Comparison of ENCODE assay signal across 8 cellular contexts in genomic region chr9:63817622-63818518, GRCh38.
DNase-seq lines count a peak whose midpoint lies in the region; ATAC-seq and TF ChIP-seq lines count a peak whose summit lies in the region.

No MANE protein-coding gene starts in this region.

- no peak for TF ChIP-seq CTCF in colonic mucosa (IDR thresholded peaks at IDR 0.05)

- H3K9ac ChIP-seq in colonic mucosa (ENCODE audit: low read depth in 2 of 2, low read length in 2 of 2), result peak overlapping the region in 1 of 2 donors; percentile 6

- no peak overlapping the region for H3K27ac ChIP-seq in colonic mucosa

- DNase-seq in T-helper 22 cell (ENCODE audit: low read depth) (peak; percentile 49), colonic mucosa (peak; percentile 56), medulla oblongata (ENCODE audit: extremely low spot score) (peak; percentile 66), KG1 (lab: John Stamatoyannopoulos, UW) (no peak), COLO668 (lab: John Stamatoyannopoulos, UW; ENCODE audit: unreplicated experiment) (no peak)
- DNase-seq in stimulated activated CD8-positive, alpha-beta memory T cell treated with anti-CD3 and anti-CD28 coated beads, Interleukin-15, amount 100 ng/mL, for 1 hour (ENCODE audit: low read depth), result peak; percentile 31

- no peaks in the 10 kb centered on the region for H3K27me3 ChIP-seq in colonic mucosa

- no peaks in the 10 kb centered on the region for H3K36me3 ChIP-seq in colonic mucosa

- ATAC-seq in GM18502 (IDR thresholded peaks at IDR 0.05; ENCODE audit: poor library complexity, unreplicated experiment) (peak; percentile 65), HG02938 (IDR thresholded peaks at IDR 0.05; ENCODE audit: unreplicated experiment) (peak; percentile 57)

- no peaks in the 10 kb centered on the region for H3K9me3 ChIP-seq in colonic mucosa

- H3K4me1 ChIP-seq in colonic mucosa, result no peaks in the 10 kb centered on the region

- no peak overlapping the region for H3K4me3 ChIP-seq in colonic mucosa

- intact Hi-C loops in colonic mucosa (cut with DNase I), result no loop called here

Comparison
In these comparisons a context has a peak if more than half of its experiments do, and no peak if none do; other contexts are left out.
1. DNase-seq: peak in T-helper 22 cell (single experiment), colonic mucosa (single experiment), medulla oblongata (single experiment) and stimulated activated CD8-positive, alpha-beta memory T cell treated with anti-CD3 and anti-CD28 coated beads, Interleukin-15, amount 100 ng/mL, for 1 hour (single experiment); none in KG1 (single experiment) and COLO668 (single experiment).